ENCODE assay signal across 8 cellular contexts in genomic region chr15:72203507-72203837, GRCh38. TPM values are rescaled to one million over a fixed set of nuclear protein-coding genes. Genes with fewer than 3 reads are reported as not detected.
DNase-seq lines count a peak whose midpoint lies in the region; ATAC-seq and TF ChIP-seq lines count a peak whose summit lies in the region.

No MANE protein-coding gene starts in this region.

- peaks cover 58% of the 10 kb centered on the region for H3K4me1 Mint-ChIP-seq in stimulated activated memory B cell treated with anti-CD40 and anti-IgM and Interleukin-4, amounts not matched to agents 10 μg/mL and 1 μg/mL and 100 μg/mL, for 72 hours
- peaks cover 14% of the 10 kb centered on the region for H3K4me1 Mint-ChIP-seq in activated T-helper 2 cell treated with anti-CD3 and anti-CD28 coated beads, Interferon-gamma antibody, Interleukin-2, Interleukin-4, amounts not matched to agents 10 μg/mL and 5 μg/mL and 100 μg/mL, durations not matched to agents 14 hours and 24 hours and 36 hours (ENCODE audit: low read depth)
- H3K4me1 Mint-ChIP-seq in glutamatergic neuron (ENCODE audit: low read depth, unreplicated experiment), result peaks cover 2% of the 10 kb centered on the region

- no peak overlapping the region for H3K4me3 Mint-ChIP-seq in stimulated activated memory B cell treated with anti-CD40 and anti-IgM and Interleukin-4, amounts not matched to agents 10 μg/mL and 1 μg/mL and 100 μg/mL, for 72 hours
- H3K4me3 Mint-ChIP-seq in activated T-helper 2 cell treated with anti-CD3 and anti-CD28 coated beads, Interferon-gamma antibody, Interleukin-2, Interleukin-4, amounts not matched to agents 10 μg/mL and 5 μg/mL and 100 μg/mL, durations not matched to agents 14 hours and 24 hours and 36 hours (ENCODE audit: low read depth), result no peak overlapping the region
- no peak overlapping the region for H3K4me3 Mint-ChIP-seq in glutamatergic neuron (ENCODE audit: unreplicated experiment)

- peaks cover under 1% of the 10 kb centered on the region for H3K27me3 Mint-ChIP-seq in stimulated activated memory B cell treated with anti-CD40 and anti-IgM and Interleukin-4, amounts not matched to agents 10 μg/mL and 1 μg/mL and 100 μg/mL, for 72 hours
- H3K27me3 Mint-ChIP-seq in activated T-helper 2 cell treated with anti-CD3 and anti-CD28 coated beads, Interferon-gamma antibody, Interleukin-2, Interleukin-4, amounts not matched to agents 10 μg/mL and 5 μg/mL and 100 μg/mL, durations not matched to agents 14 hours and 24 hours and 36 hours (ENCODE audit: low read depth), result no peaks in the 10 kb centered on the region
- peaks cover 1% of the 10 kb centered on the region for H3K27me3 Mint-ChIP-seq in glutamatergic neuron (ENCODE audit: unreplicated experiment)

- peaks cover 89% of the 10 kb centered on the region for H3K36me3 Mint-ChIP-seq in stimulated activated memory B cell treated with anti-CD40 and anti-IgM and Interleukin-4, amounts not matched to agents 10 μg/mL and 1 μg/mL and 100 μg/mL, for 72 hours
- H3K36me3 Mint-ChIP-seq in activated T-helper 2 cell treated with anti-CD3 and anti-CD28 coated beads, Interferon-gamma antibody, Interleukin-2, Interleukin-4, amounts not matched to agents 10 μg/mL and 5 μg/mL and 100 μg/mL, durations not matched to agents 14 hours and 24 hours and 36 hours (ENCODE audit: low read depth), result peaks cover 100% of the 10 kb centered on the region
- peaks cover 5% of the 10 kb centered on the region for H3K36me3 Mint-ChIP-seq in glutamatergic neuron (ENCODE audit: unreplicated experiment)

- H3K27ac Mint-ChIP-seq in stimulated activated memory B cell treated with anti-CD40 and anti-IgM and Interleukin-4, amounts not matched to agents 10 μg/mL and 1 μg/mL and 100 μg/mL, for 72 hours, result peak overlapping the region; percentile 72
- no peak overlapping the region for H3K27ac Mint-ChIP-seq in activated T-helper 2 cell treated with anti-CD3 and anti-CD28 coated beads, Interferon-gamma antibody, Interleukin-2, Interleukin-4, amounts not matched to agents 10 μg/mL and 5 μg/mL and 100 μg/mL, durations not matched to agents 14 hours and 24 hours and 36 hours
- no peak overlapping the region for H3K27ac Mint-ChIP-seq in glutamatergic neuron (ENCODE audit: unreplicated experiment)

- DNase-seq in HS-5 (ENCODE audit: low read depth) (peak; percentile 51), amniotic epithelial cell (ENCODE audit: low read depth) (peak; percentile 67), left cardiac atrium (peak; percentile 82), glutamatergic neuron (no peak)
- DNase-seq in activated T-helper 2 cell treated with anti-CD3 and anti-CD28 coated beads, Interferon-gamma antibody, Interleukin-2, Interleukin-4, amounts not matched to agents 10 μg/mL and 5 μg/mL and 100 μg/mL, durations not matched to agents 14 hours and 24 hours and 36 hours (ENCODE audit: low spot score), result no peak

- TF ChIP-seq CTCF in glutamatergic neuron (IDR thresholded peaks at IDR 0.05; ENCODE audit: partially characterized antibody, unreplicated experiment), result no peak

- H3K9me3 Mint-ChIP-seq in stimulated activated memory B cell treated with anti-CD40 and anti-IgM and Interleukin-4, amounts not matched to agents 10 μg/mL and 1 μg/mL and 100 μg/mL, for 72 hours, result no peaks in the 10 kb centered on the region
- no peaks in the 10 kb centered on the region for H3K9me3 Mint-ChIP-seq in activated T-helper 2 cell treated with anti-CD3 and anti-CD28 coated beads, Interferon-gamma antibody, Interleukin-2, Interleukin-4, amounts not matched to agents 10 μg/mL and 5 μg/mL and 100 μg/mL, durations not matched to agents 14 hours and 24 hours and 36 hours
- H3K9me3 Mint-ChIP-seq in glutamatergic neuron (ENCODE audit: unreplicated experiment), result peaks cover 9% of the 10 kb centered on the region

- intact Hi-C loops in left cardiac atrium (cut with DNase I), result loop anchor here in 1 of 2 donors (5.0 kb wide), 1 partner anchor 69 kb away; the partner anchor contains the start of gene PARP6
- intact Hi-C loops in activated T-helper 2 cell treated with anti-CD3 and anti-CD28 coated beads, Interferon-gamma antibody, Interleukin-2, Interleukin-4, amounts not matched to agents 10 μg/mL and 5 μg/mL and 100 μg/mL, durations not matched to agents 14 hours and 24 hours and 36 hours (cut with micrococcal nuclease), result no loop called here

- ATAC-seq in left cardiac atrium, result peak; percentile 77 to 86
- ATAC-seq in stimulated activated memory B cell treated with anti-CD40 and anti-IgM and Interleukin-4, amounts not matched to agents 10 μg/mL and 1 μg/mL and 100 μg/mL, for 72 hours, result no peak
- ATAC-seq in GM19455 (IDR thresholded peaks at IDR 0.05; ENCODE audit: unreplicated experiment), result no peak
- no peak for ATAC-seq in GM18511 (IDR thresholded peaks at IDR 0.05; ENCODE audit: unreplicated experiment)

RNA-seq across cellular contexts. Expression of gene GRAMD2A, which starts 5.9 kb away (rescaled TPM):
- total RNA-seq in left cardiac atrium, result not detected
- total RNA-seq in activated T-helper 2 cell treated with anti-CD3 and anti-CD28 coated beads, Interferon-gamma antibody, Interleukin-2, Interleukin-4, amounts not matched to agents 10 μg/mL and 5 μg/mL and 100 μg/mL, durations not matched to agents 14 hours and 24 hours and 36 hours, result not detected in 2 replicates
- not detected for total RNA-seq in glutamatergic neuron (ENCODE audit: unreplicated experiment)

RNA-seq across cellular contexts. Expression of gene PKM, which starts 27.5 kb away (rescaled TPM):
- 1,000 to 10,000 TPM in 1 of 2 donors, 100 to 1,000 TPM in 1; 881 to 1,100 TPM for total RNA-seq in left cardiac atrium
- total RNA-seq in activated T-helper 2 cell treated with anti-CD3 and anti-CD28 coated beads, Interferon-gamma antibody, Interleukin-2, Interleukin-4, amounts not matched to agents 10 μg/mL and 5 μg/mL and 100 μg/mL, durations not matched to agents 14 hours and 24 hours and 36 hours, result 2,347 and 2,391 TPM in 2 replicates
- 949 TPM for total RNA-seq in glutamatergic neuron (ENCODE audit: unreplicated experiment)

Comparison
In these comparisons a context has a peak if more than half of its experiments do, and no peak if none do; other contexts are left out.
1. DNase-seq: peak in HS-5 (single experiment), amniotic epithelial cell (single experiment) and left cardiac atrium (single experiment); none in activated T-helper 2 cell treated with anti-CD3 and anti-CD28 coated beads, Interferon-gamma antibody, Interleukin-2, Interleukin-4, amounts not matched to agents 10 μg/mL and 5 μg/mL and 100 μg/mL, durations not matched to agents 14 hours and 24 hours and 36 hours (single experiment) and glutamatergic neuron (single experiment).
2. ATAC-seq: peak in left cardiac atrium (2 of 2); none in stimulated activated memory B cell treated with anti-CD40 and anti-IgM and Interleukin-4, amounts not matched to agents 10 μg/mL and 1 μg/mL and 100 μg/mL, for 72 hours (single experiment), GM19455 (single experiment) and GM18511 (single experiment).